In genomic region chr17:77233127-77233526, GRCh38 we compare ENCODE assay signal across 22 cellular contexts.
A peak's percentile ranks its signal among the peaks of the same experiment; 100 is the strongest.
DNase-seq lines count a peak whose midpoint lies in the region; ATAC-seq and TF ChIP-seq lines count a peak whose summit lies in the region.
"Had no signal": no experiment of that assay in that cellular context is flagged by ENCODE, and none has a peak within 500 bp of the region (broad histone marks: within the 10 kb centered on the region; RNA-seq: fewer than 3 reads in every experiment).

No MANE protein-coding gene starts in this region.

- no peak overlapping the region for H3K4me3 Mint-ChIP-seq in activated naive CD8-positive, alpha-beta T cell treated with anti-CD3 and anti-CD28 coated beads, Interleukin-2, amount 10 ng/mL, durations not matched to agents 7 days and 5 days
- H3K4me3 Mint-ChIP-seq in activated naive CD8-positive, alpha-beta T cell treated with anti-CD3 and anti-CD28 coated beads for 36 hours, result no peak overlapping the region
- peak overlapping the region; percentile 6 for H3K4me3 Mint-ChIP-seq in natural killer cell
- no peak overlapping the region for H3K4me3 Mint-ChIP-seq in endodermal cell
- H3K4me3 Mint-ChIP-seq: effector memory CD8-positive, alpha-beta T cell; stimulated activated naive CD8-positive, alpha-beta T cell treated with anti-CD3 and anti-CD28 coated beads, Interleukin-15, Interleukin-2, amounts not matched to agents 100 ng/mL and 50 ng/mL, for 24 hours; T-helper 17 cell had no signal

- no peaks in the 10 kb centered on the region for H3K27me3 Mint-ChIP-seq in activated naive CD8-positive, alpha-beta T cell treated with anti-CD3 and anti-CD28 coated beads, Interleukin-2, amount 10 ng/mL, durations not matched to agents 7 days and 5 days
- H3K27me3 Mint-ChIP-seq in activated naive CD8-positive, alpha-beta T cell treated with anti-CD3 and anti-CD28 coated beads for 36 hours, result no peaks in the 10 kb centered on the region
- H3K27me3 Mint-ChIP-seq in natural killer cell (ENCODE audit: low read depth in 2 of 2), result no peaks in the 10 kb centered on the region
- H3K27me3 Mint-ChIP-seq in endodermal cell (ENCODE audit: insufficient read depth), result no peaks in the 10 kb centered on the region
- H3K27me3 Mint-ChIP-seq: stimulated activated naive CD8-positive, alpha-beta T cell treated with anti-CD3 and anti-CD28 coated beads, Interleukin-15, Interleukin-2, amounts not matched to agents 100 ng/mL and 50 ng/mL, for 24 hours; T-helper 17 cell had no signal

- intact Hi-C loops in natural killer cell (cut with micrococcal nuclease) (no loop called here), head of caudate nucleus (cut with DNase I) (no loop called here)

- no peaks in the 10 kb centered on the region for H3K36me3 ChIP-seq in SK-N-MC (ENCODE audit: insufficient read depth, low read length)
- no peaks in the 10 kb centered on the region for H3K36me3 ChIP-seq in endodermal cell (ENCODE audit: control insufficient read depth, insufficient read depth, low read length)
- H3K36me3 ChIP-seq: colonic mucosa, esophagus muscularis mucosa, vagina had no signal

- H3K36me3 Mint-ChIP-seq in activated naive CD8-positive, alpha-beta T cell treated with anti-CD3 and anti-CD28 coated beads, Interleukin-2, amount 10 ng/mL, durations not matched to agents 7 days and 5 days, result peaks cover 2% of the 10 kb centered on the region
- no peaks in the 10 kb centered on the region for H3K36me3 Mint-ChIP-seq in activated naive CD8-positive, alpha-beta T cell treated with anti-CD3 and anti-CD28 coated beads for 36 hours
- H3K36me3 Mint-ChIP-seq in natural killer cell, result no peaks in the 10 kb centered on the region
- H3K36me3 Mint-ChIP-seq in endodermal cell (ENCODE audit: low read depth), result no peaks in the 10 kb centered on the region

- H3K9me3 ChIP-seq in SK-N-MC (ENCODE audit: low read depth, low read length), result peaks cover 2% of the 10 kb centered on the region; the same call in 1 of the 2 replicates
- H3K9me3 ChIP-seq in endodermal cell (ENCODE audit: control insufficient read depth, low read length), result no peaks in the 10 kb centered on the region
- H3K9me3 ChIP-seq: colonic mucosa, esophagus muscularis mucosa, vagina had no signal

- H3K9ac ChIP-seq in SK-N-MC (ENCODE audit: insufficient read length), result no peak overlapping the region
- no peak overlapping the region for H3K9ac ChIP-seq in endodermal cell (ENCODE audit: extremely low read depth, low read length, poor library complexity, severe bottlenecking)

- no peak overlapping the region for H3K4me3 ChIP-seq in SK-N-MC
- no peak overlapping the region for H3K4me3 ChIP-seq in endodermal cell (ENCODE audit: low read length)
- H3K4me3 ChIP-seq: colonic mucosa, esophagus muscularis mucosa, vagina had no signal

- no peaks in the 10 kb centered on the region for H3K4me1 ChIP-seq in endodermal cell (ENCODE audit: control insufficient read depth, insufficient read depth, low read length)

- 97 to 98% methylated on average over 10 of the region's 10 CpGs for WGBS in endodermal cell (ENCODE audit: insufficient coverage in 1 of 2, insufficient read length in 1 of 2), 2 experiments

- TF ChIP-seq CTCF in natural killer cell (IDR thresholded peaks at IDR 0.05) (no peak), endodermal cell (conservative IDR thresholded peaks at IDR 0.05) (no peak)

- POLR2A ChIA-PET in activated naive CD8-positive, alpha-beta T cell treated with anti-CD3 and anti-CD28 coated beads, Interleukin-2, amount 10 ng/mL, durations not matched to agents 7 days and 5 days (lab: Charles Lee), result no interaction called here

- no peaks in the 10 kb centered on the region for H3K27me3 ChIP-seq in endodermal cell (ENCODE audit: control insufficient read depth, insufficient read depth, low read length, poor library complexity, severe bottlenecking)
- H3K27me3 ChIP-seq: colonic mucosa, esophagus muscularis mucosa, vagina had no signal

- no peaks in the 10 kb centered on the region for H3K9me3 Mint-ChIP-seq in activated naive CD8-positive, alpha-beta T cell treated with anti-CD3 and anti-CD28 coated beads, Interleukin-2, amount 10 ng/mL, durations not matched to agents 7 days and 5 days
- H3K9me3 Mint-ChIP-seq in activated naive CD8-positive, alpha-beta T cell treated with anti-CD3 and anti-CD28 coated beads for 36 hours, result peaks cover 2% of the 10 kb centered on the region
- H3K9me3 Mint-ChIP-seq in natural killer cell, result no peaks in the 10 kb centered on the region
- H3K9me3 Mint-ChIP-seq in endodermal cell, result no peaks in the 10 kb centered on the region
- H3K9me3 Mint-ChIP-seq: effector memory CD8-positive, alpha-beta T cell; stimulated activated naive CD8-positive, alpha-beta T cell treated with anti-CD3 and anti-CD28 coated beads, Interleukin-15, Interleukin-2, amounts not matched to agents 100 ng/mL and 50 ng/mL, for 24 hours had no signal

- peak overlapping the region; percentile 12 for H3K27ac Mint-ChIP-seq in activated naive CD8-positive, alpha-beta T cell treated with anti-CD3 and anti-CD28 coated beads, Interleukin-2, amount 10 ng/mL, durations not matched to agents 7 days and 5 days
- no peak overlapping the region for H3K27ac Mint-ChIP-seq in activated naive CD8-positive, alpha-beta T cell treated with anti-CD3 and anti-CD28 coated beads for 36 hours
- H3K27ac Mint-ChIP-seq in natural killer cell (no peak overlapping the region), endodermal cell (no peak overlapping the region)
- H3K27ac Mint-ChIP-seq: effector memory CD8-positive, alpha-beta T cell; T-helper 17 cell had no signal

- peaks cover 24% of the 10 kb centered on the region for H3K4me1 Mint-ChIP-seq in activated naive CD8-positive, alpha-beta T cell treated with anti-CD3 and anti-CD28 coated beads, Interleukin-2, amount 10 ng/mL, durations not matched to agents 7 days and 5 days
- H3K4me1 Mint-ChIP-seq in activated naive CD8-positive, alpha-beta T cell treated with anti-CD3 and anti-CD28 coated beads for 36 hours, result peaks cover 22% of the 10 kb centered on the region
- H3K4me1 Mint-ChIP-seq in natural killer cell (peaks cover 12 to 18% of the 10 kb centered on the region in 2 donors), endodermal cell (peaks cover 8% of the 10 kb centered on the region)

- no peak for ATAC-seq in activated naive CD8-positive, alpha-beta T cell treated with anti-CD3 and anti-CD28 coated beads, Interleukin-2, amount 10 ng/mL, durations not matched to agents 7 days and 5 days (ENCODE audit: low read depth)
- ATAC-seq in natural killer cell (no peak), HG03139 (IDR thresholded peaks at IDR 0.05; ENCODE audit: unreplicated experiment) (no peak)
- ATAC-seq: effector memory CD8-positive, alpha-beta T cell; SK-N-SH treated with all-trans-retinoic acid at 6 μM for 48 hours; T-helper 17 cell had no signal

- no peak for DNase-seq in activated naive CD8-positive, alpha-beta T cell treated with anti-CD3 and anti-CD28 coated beads, Interleukin-2, amount 10 ng/mL, durations not matched to agents 7 days and 5 days
- no peak for DNase-seq in activated naive CD8-positive, alpha-beta T cell treated with anti-CD3 and anti-CD28 coated beads for 36 hours
- DNase-seq in SK-N-MC (ENCODE audit: low read depth, low spot score), result no peak
- DNase-seq in natural killer cell, result no peak
- no peak for DNase-seq in endodermal cell
- DNase-seq in head of caudate nucleus, result no peak
- DNase-seq in NCI-H2227 (lab: John Stamatoyannopoulos, UW; ENCODE audit: unreplicated experiment), result no peak
- DNase-seq: activated CD8-positive, alpha-beta memory T cell treated with anti-CD3 and anti-CD28 coated beads for 24 hours; activated naive CD4-positive, alpha-beta T cell; colonic mucosa; effector memory CD8-positive, alpha-beta T cell; foreskin melanocyte; left colon; NCI-H1436; NCI-H2107; NCI-H446; T-helper 17 cell had no signal

- 0 out of 2 replicates have a peak overlapping the region, but pooled peaks have one; percentile 11 for H3K27ac ChIP-seq in SK-N-MC
- H3K27ac ChIP-seq in endodermal cell (ENCODE audit: low read depth, low read length), result no peak overlapping the region
- H3K27ac ChIP-seq: colonic mucosa, vagina had no signal
